8 cellular contexts compared by ENCODE assay signal in the genomic region with DNA sequence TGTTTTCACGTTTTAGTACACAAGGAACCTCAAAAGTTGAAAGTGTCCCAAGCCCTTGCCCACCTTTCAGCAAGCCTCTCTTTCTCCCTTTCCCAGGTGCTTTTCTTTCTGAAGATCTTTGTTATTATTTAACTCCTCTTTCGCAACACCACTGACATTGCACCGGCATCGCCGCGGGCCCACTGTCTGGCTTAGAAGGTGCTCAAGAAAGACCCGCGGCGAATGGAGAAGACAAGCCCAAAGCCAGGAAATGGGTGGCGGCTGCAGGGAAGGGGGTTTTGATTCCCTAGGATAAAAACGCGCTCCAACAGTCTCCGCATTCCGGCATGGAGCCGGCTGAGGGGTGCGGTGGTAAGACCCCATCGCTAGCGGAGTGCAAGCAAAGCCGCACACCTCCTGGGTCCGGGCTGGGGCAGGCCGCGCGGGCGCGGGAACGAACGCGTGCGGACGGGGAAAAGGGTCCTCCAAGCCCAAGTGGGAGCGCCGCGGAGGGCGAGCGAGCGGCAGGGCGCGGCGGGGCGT. TPM values are rescaled to one million over a fixed set of nuclear protein-coding genes. Genes with fewer than 3 reads are reported as not detected.
DNase-seq lines count a peak whose midpoint lies in the region; ATAC-seq and TF ChIP-seq lines count a peak whose summit lies in the region.

No MANE protein-coding gene starts in this region.

- peak overlapping the region; percentile 72 for H3K4me3 ChIP-seq in fibroblast of villous mesenchyme (ENCODE audit: low read depth, low read length)

- DNase-seq in GM03348 (ENCODE audit: low spot score) (peak; percentile 14), fibroblast of villous mesenchyme (ENCODE audit: low read depth) (peak; percentile 39), retina (peak; percentile 60), DMS153 treated with DMSO at 0.1 percent for 48 hours (lab: John Stamatoyannopoulos, UW; ENCODE audit: unreplicated experiment) (no peak), hippocampal formation (lab: John Stamatoyannopoulos, UW) (no peak), AG20443 (ENCODE audit: low spot score) (no peak)

- ATAC-seq in HG03039 (IDR thresholded peaks at IDR 0.05; ENCODE audit: unreplicated experiment), result no peak

- TF ChIP-seq CTCF in VCaP (conservative IDR thresholded peaks at IDR 0.05) (no peak), fibroblast of villous mesenchyme (IDR thresholded peaks at IDR 0.05; ENCODE audit: insufficient read depth, low read depth, low read length) (no peak)

- H3K27ac ChIP-seq in VCaP, result peak overlapping the region; percentile 65

RNA-seq across cellular contexts. Expression of a gene that starts 0.4 kb away (rescaled TPM):
- total RNA-seq in fibroblast of villous mesenchyme, result 10.8 and 11.9 TPM in 2 replicates

Comparison
In these comparisons a context has a peak if more than half of its experiments do, and no peak if none do; other contexts are left out.
1. DNase-seq: peak in GM03348 (single experiment), fibroblast of villous mesenchyme (single experiment) and retina (single experiment); none in DMS153 treated with DMSO at 0.1 percent for 48 hours (single experiment), hippocampal formation (0 of 2) and AG20443 (single experiment).